ENCODE assay signal across 8 cellular contexts in genomic region chr22:19941365-19942070, GRCh38. TPM values are rescaled to one million over a fixed set of nuclear protein-coding genes. Genes with fewer than 3 reads are reported as not detected.
DNase-seq lines count a peak whose midpoint lies in the region; ATAC-seq and TF ChIP-seq lines count a peak whose summit lies in the region.

Gene COMT (plus strand): TSS chr22:19941772. CDS start chr22:19962527, 20,755 bp downstream.
Gene TXNRD2 (minus strand): TSS chr22:19941818. CDS start chr22:19941803, 15 bp downstream.

- H3K27ac ChIP-seq in endodermal cell (ENCODE audit: low read depth, low read length): peak within 1 kb of the TSS; percentile 86

- CTCF ChIA-PET in activated CD8-positive, alpha-beta memory T cell treated with anti-CD3 and anti-CD28 coated beads, Interleukin-2, amount 10 ng/mL, durations not matched to agents 7 days and 5 days (lab: Charles Lee): interaction anchor here (2.3 to 3.6 kb wide), 2 partner anchors 31 to 211 kb away, joined by 11 read pairs; no protein-coding TSS in a partner anchor

- H3K4me1 Mint-ChIP-seq in activated CD8-positive, alpha-beta memory T cell treated with anti-CD3 and anti-CD28 coated beads, Interleukin-2, amount 10 ng/mL, durations not matched to agents 7 days and 5 days: peaks cover 22% of the 10 kb centered on the region
- peaks cover 17% of the 10 kb centered on the region for H3K4me1 Mint-ChIP-seq in endodermal cell
- peaks cover 29% of the 10 kb centered on the region for H3K4me1 Mint-ChIP-seq in mesothelial cell of epicardium

- H3K36me3 Mint-ChIP-seq in activated CD8-positive, alpha-beta memory T cell treated with anti-CD3 and anti-CD28 coated beads, Interleukin-2, amount 10 ng/mL, durations not matched to agents 7 days and 5 days: peaks cover 6% of the 10 kb centered on the region
- peaks cover 10% of the 10 kb centered on the region for H3K36me3 Mint-ChIP-seq in endodermal cell (ENCODE audit: low read depth)
- H3K36me3 Mint-ChIP-seq in mesothelial cell of epicardium: peaks cover 21% of the 10 kb centered on the region

- peak; percentile 61 for ATAC-seq in GM21390 (IDR thresholded peaks at IDR 0.05; ENCODE audit: unreplicated experiment)
- peak; percentile 95 for ATAC-seq in activated CD8-positive, alpha-beta memory T cell treated with anti-CD3 and anti-CD28 coated beads, Interleukin-2, amount 10 ng/mL, durations not matched to agents 7 days and 5 days

- H3K9me3 Mint-ChIP-seq in activated CD8-positive, alpha-beta memory T cell treated with anti-CD3 and anti-CD28 coated beads, Interleukin-2, amount 10 ng/mL, durations not matched to agents 7 days and 5 days (ENCODE audit: low read depth): peaks cover 2% of the 10 kb centered on the region
- H3K9me3 Mint-ChIP-seq in endodermal cell: peaks cover 26% of the 10 kb centered on the region
- peaks cover 6% of the 10 kb centered on the region for H3K9me3 Mint-ChIP-seq in mesothelial cell of epicardium

- H3K27ac Mint-ChIP-seq in activated CD8-positive, alpha-beta memory T cell treated with anti-CD3 and anti-CD28 coated beads, Interleukin-2, amount 10 ng/mL, durations not matched to agents 7 days and 5 days: peak within 1 kb of the TSS; percentile 96
- peak within 1 kb of the TSS; percentile 93 for H3K27ac Mint-ChIP-seq in endodermal cell
- H3K27ac Mint-ChIP-seq in mesothelial cell of epicardium: peak within 1 kb of the TSS; percentile 99

- peaks cover 6% of the 10 kb centered on the region for H3K4me1 ChIP-seq in endodermal cell (ENCODE audit: control insufficient read depth, insufficient read depth, low read length)

- H3K4me3 ChIP-seq in endodermal cell (ENCODE audit: low read length): peak within 1 kb of the TSS; percentile 85

- DNase-seq in CD1c-positive myeloid dendritic cell (ENCODE audit: extremely low spot score) (peak; percentile 78), NCI-H446 treated with DMSO at 0.1 percent for 48 hours (lab: John Stamatoyannopoulos, UW) (peak; percentile 16), endodermal cell (no peak), mesothelial cell of epicardium (ENCODE audit: low spot score in 2 of 2, unreplicated experiment in 2 of 2) (peak; percentile 54 to 72), NCI-H1694 treated with DMSO at 0.1 percent for 48 hours (lab: John Stamatoyannopoulos, UW) (no peak)
- DNase-seq in activated CD8-positive, alpha-beta memory T cell treated with anti-CD3 and anti-CD28 coated beads, Interleukin-2, amount 10 ng/mL, durations not matched to agents 7 days and 5 days: peak; percentile 84
- peak; percentile 59 to 67 for DNase-seq in stimulated activated CD8-positive, alpha-beta memory T cell treated with anti-CD3 and anti-CD28 coated beads, Interleukin-15, amount 100 ng/mL, for 48 hours (ENCODE audit: low read depth in 2 of 2)

- H3K9ac ChIP-seq in endodermal cell (ENCODE audit: extremely low read depth, low read length, poor library complexity, severe bottlenecking): peak within 1 kb of the TSS; percentile 64

- TF ChIP-seq CTCF in endodermal cell (conservative IDR thresholded peaks at IDR 0.05): no peak
- TF ChIP-seq CTCF in mesothelial cell of epicardium (IDR thresholded peaks at IDR 0.05; ENCODE audit: unreplicated experiment): no peak

- peak within 1 kb of the TSS; percentile 96 for H3K4me3 Mint-ChIP-seq in activated CD8-positive, alpha-beta memory T cell treated with anti-CD3 and anti-CD28 coated beads, Interleukin-2, amount 10 ng/mL, durations not matched to agents 7 days and 5 days
- H3K4me3 Mint-ChIP-seq in endodermal cell: peak within 1 kb of the TSS; percentile 77
- H3K4me3 Mint-ChIP-seq in mesothelial cell of epicardium: peak within 1 kb of the TSS; percentile 93

- H3K36me3 ChIP-seq in endodermal cell (ENCODE audit: control insufficient read depth, insufficient read depth, low read length): no peaks in the 10 kb centered on the region

- no peaks in the 10 kb centered on the region for H3K27me3 ChIP-seq in endodermal cell (ENCODE audit: control insufficient read depth, insufficient read depth, low read length, poor library complexity, severe bottlenecking)

- H3K9me3 ChIP-seq in endodermal cell (ENCODE audit: control insufficient read depth, low read length): peaks cover 22% of the 10 kb centered on the region

- H3K27me3 Mint-ChIP-seq in activated CD8-positive, alpha-beta memory T cell treated with anti-CD3 and anti-CD28 coated beads, Interleukin-2, amount 10 ng/mL, durations not matched to agents 7 days and 5 days: no peaks in the 10 kb centered on the region
- H3K27me3 Mint-ChIP-seq in endodermal cell (ENCODE audit: insufficient read depth) (no peaks in the 10 kb centered on the region), mesothelial cell of epicardium (ENCODE audit: low read depth) (no peaks in the 10 kb centered on the region)

- 42 to 46% methylated on average over 5 to 62 of the region's 62 CpGs for WGBS in endodermal cell (ENCODE audit: insufficient coverage in 1 of 2, insufficient read length in 1 of 2), 2 experiments

RNA-seq across cellular contexts. Expression of gene COMT, which starts in this region (rescaled TPM):
- total RNA-seq in activated CD8-positive, alpha-beta memory T cell treated with anti-CD3 and anti-CD28 coated beads, Interleukin-2, amount 10 ng/mL, durations not matched to agents 7 days and 5 days: 10 to 100 TPM; 92.6 to 95.3 TPM
- 10 to 100 TPM; 26.6 to 27.8 TPM for total RNA-seq in endodermal cell
- 84.5 TPM for polyA plus RNA-seq in endodermal cell (2013, experiment 1 of 2)
- polyA plus RNA-seq in endodermal cell (2013, experiment 2 of 2): 77.3 TPM
- 87.8 to 93.5 TPM (median 93.5 TPM) in 3 replicates for total RNA-seq in mesothelial cell of epicardium

RNA-seq across cellular contexts. Expression of gene TXNRD2, which starts in this region (rescaled TPM):
- total RNA-seq in activated CD8-positive, alpha-beta memory T cell treated with anti-CD3 and anti-CD28 coated beads, Interleukin-2, amount 10 ng/mL, durations not matched to agents 7 days and 5 days: 10 to 100 TPM; 20.5 to 23.1 TPM
- 10 to 100 TPM in 1 of 2 donors, 1 to 10 TPM in 1; 7.3 to 13.6 TPM for total RNA-seq in endodermal cell
- 11.2 TPM for polyA plus RNA-seq in endodermal cell (2013, experiment 1 of 2)
- 12.2 TPM for polyA plus RNA-seq in endodermal cell (2013, experiment 2 of 2)
- 21.0 to 23.2 TPM (median 22.9 TPM) in 3 replicates for total RNA-seq in mesothelial cell of epicardium

Comparison
In these comparisons a context has a peak if more than half of its experiments do, and no peak if none do; other contexts are left out.
1. DNase-seq: peak in CD1c-positive myeloid dendritic cell (single experiment), NCI-H446 treated with DMSO at 0.1 percent for 48 hours (single experiment), activated CD8-positive, alpha-beta memory T cell treated with anti-CD3 and anti-CD28 coated beads, Interleukin-2, amount 10 ng/mL, durations not matched to agents 7 days and 5 days (single experiment), mesothelial cell of epicardium (2 of 2) and stimulated activated CD8-positive, alpha-beta memory T cell treated with anti-CD3 and anti-CD28 coated beads, Interleukin-15, amount 100 ng/mL, for 48 hours (2 of 2); none in endodermal cell (single experiment) and NCI-H1694 treated with DMSO at 0.1 percent for 48 hours (single experiment).
2. Peak in every context shown above with its lines, with median percentiles within 50 percentile points of each other: H3K27ac Mint-ChIP-seq and H3K4me3 Mint-ChIP-seq.